Comparison of ENCODE assay signal across 15 cellular contexts in genomic region chr3:150583028-150583427, GRCh38. TPM values are rescaled to one million over a fixed set of nuclear protein-coding genes. Genes with fewer than 3 reads are reported as not detected.
DNase-seq lines count a peak whose midpoint lies in the region; ATAC-seq lines count a peak whose summit lies in the region.
"Had no signal": no experiment of that assay in that cellular context is flagged by ENCODE, and none has a peak within 500 bp of the region (broad histone marks: within the 10 kb centered on the region; RNA-seq: fewer than 3 reads in every experiment).

No MANE protein-coding gene starts in this region.

- no peaks in the 10 kb centered on the region for H3K9me3 ChIP-seq in GM23248 (ENCODE audit: low read depth)
- H3K9me3 ChIP-seq: right lobe of liver, upper lobe of right lung had no signal

- peaks cover 19% of the 10 kb centered on the region for H3K79me2 ChIP-seq in GM23248 (ENCODE audit: insufficient read depth)

- H3K27me3 ChIP-seq in GM23248 (replicated peaks; ENCODE audit: insufficient read depth), result no peaks in the 10 kb centered on the region
- H3K27me3 ChIP-seq: right lobe of liver, upper lobe of right lung had no signal

- H3K27ac ChIP-seq in GM23248, result no peak overlapping the region
- H3K27ac ChIP-seq: 22Rv1, right lobe of liver, upper lobe of right lung had no signal

- CTCF ChIA-PET in activated CD4-positive, alpha-beta T cell treated with anti-CD3 and anti-CD28 coated beads for 36 hours (lab: Charles Lee), result interaction anchor here (0.6 to 1.6 kb wide), 7 partner anchors 10 to 341 kb away, joined by 3 to 9 read pairs (median 4); partner anchors contain the start of gene ERICH6

- WGBS in GM23248 (ENCODE audit: low coverage in 1 of 2, low lambda C conversion rate in 2 of 2, missing lambda C conversion rate in 2 of 2), 2 experiments, result 20 to 22% methylated on average over 1 of the region's 1 CpG

- H3K4me3 ChIP-seq in GM23248, result no peak overlapping the region
- H3K4me3 ChIP-seq: right lobe of liver, upper lobe of right lung had no signal

- peaks cover 11% of the 10 kb centered on the region for H3K4me1 Mint-ChIP-seq in activated CD4-positive, alpha-beta T cell treated with anti-CD3 and anti-CD28 coated beads for 36 hours
- H3K4me1 Mint-ChIP-seq in activated T-helper 2 cell treated with anti-CD3 and anti-CD28 coated beads, Interferon-gamma antibody, Interleukin-2, Interleukin-4, amounts not matched to agents 10 μg/mL and 5 μg/mL and 100 μg/mL, durations not matched to agents 14 hours and 24 hours and 36 hours (ENCODE audit: low read depth), result peaks cover 19% of the 10 kb centered on the region

- H3K9me3 Mint-ChIP-seq in activated CD4-positive, alpha-beta T cell treated with anti-CD3 and anti-CD28 coated beads for 36 hours (ENCODE audit: low read depth), result no peaks in the 10 kb centered on the region
- no peaks in the 10 kb centered on the region for H3K9me3 Mint-ChIP-seq in activated T-helper 2 cell treated with anti-CD3 and anti-CD28 coated beads, Interferon-gamma antibody, Interleukin-2, Interleukin-4, amounts not matched to agents 10 μg/mL and 5 μg/mL and 100 μg/mL, durations not matched to agents 14 hours and 24 hours and 36 hours

- peak overlapping the region; percentile 51 for H3K27ac Mint-ChIP-seq in activated CD4-positive, alpha-beta T cell treated with anti-CD3 and anti-CD28 coated beads for 36 hours
- peak overlapping the region; percentile 42 for H3K27ac Mint-ChIP-seq in activated T-helper 2 cell treated with anti-CD3 and anti-CD28 coated beads, Interferon-gamma antibody, Interleukin-2, Interleukin-4, amounts not matched to agents 10 μg/mL and 5 μg/mL and 100 μg/mL, durations not matched to agents 14 hours and 24 hours and 36 hours

- H3K4me3 Mint-ChIP-seq in activated CD4-positive, alpha-beta T cell treated with anti-CD3 and anti-CD28 coated beads for 36 hours, result no peak overlapping the region
- peak overlapping the region; percentile 13 for H3K4me3 Mint-ChIP-seq in activated T-helper 2 cell treated with anti-CD3 and anti-CD28 coated beads, Interferon-gamma antibody, Interleukin-2, Interleukin-4, amounts not matched to agents 10 μg/mL and 5 μg/mL and 100 μg/mL, durations not matched to agents 14 hours and 24 hours and 36 hours (ENCODE audit: low read depth)

- DNase-seq in activated CD4-positive, alpha-beta T cell treated with anti-CD3 and anti-CD28 coated beads for 36 hours, result no peak
- no peak for DNase-seq in activated CD4-positive, alpha-beta T cell treated with anti-CD3 and anti-CD28 coated beads for 1 hour
- no peak for DNase-seq in activated T-helper 2 cell treated with anti-CD3 and anti-CD28 coated beads, Interferon-gamma antibody, Interleukin-2, Interleukin-4, amounts not matched to agents 10 μg/mL and 5 μg/mL and 100 μg/mL, durations not matched to agents 14 hours and 24 hours and 36 hours (ENCODE audit: low spot score)
- no peak for DNase-seq in NCI-H128 (lab: John Stamatoyannopoulos, UW; ENCODE audit: unreplicated experiment)
- no peak for DNase-seq in GM23248
- no peak for DNase-seq in NCI-H1417 treated with DMSO at 0.1 percent for 48 hours (lab: John Stamatoyannopoulos, UW)
- DNase-seq: activated CD4-positive, CD25-positive, alpha-beta regulatory T cell treated with anti-CD3 and anti-CD28 coated beads, Interleukin-2, amount 50 U/mL, for 72 hours; aorta; NCI-H510A treated with DMSO at 0.1 percent for 48 hours; right lobe of liver; SHP77; upper lobe of right lung had no signal

- in situ Hi-C loops in GM23248 (cut with MboI), result no loop called here

- POLR2A ChIA-PET in activated CD4-positive, alpha-beta T cell treated with anti-CD3 and anti-CD28 coated beads for 36 hours (lab: Charles Lee), result no interaction called here

- H3K9ac ChIP-seq in GM23248, result no peak overlapping the region

- H4K20me1 ChIP-seq in GM23248 (ENCODE audit: insufficient read depth), result no peaks in the 10 kb centered on the region

- no peaks in the 10 kb centered on the region for H3K4me1 ChIP-seq in GM23248 (ENCODE audit: insufficient read depth)
- H3K4me1 ChIP-seq: right lobe of liver, upper lobe of right lung had no signal

- peaks cover 19% of the 10 kb centered on the region; the same call in 1 of the 2 replicates for H3F3A ChIP-seq in GM23248 (ENCODE audit: insufficient read depth)

- intact Hi-C loops in activated CD4-positive, alpha-beta T cell treated with anti-CD3 and anti-CD28 coated beads for 36 hours (cut with DNase I, micrococcal nuclease), result loop anchor here (1.0 to 5.0 kb wide), 2 partner anchors 20 to 36 kb away; partner anchors contain the start of genes EIF2A (in 1 of the 2), SELENOT (in 1 of the 2) and SERP1 (in 1 of the 2)
- intact Hi-C loops in activated T-helper 2 cell treated with anti-CD3 and anti-CD28 coated beads, Interferon-gamma antibody, Interleukin-2, Interleukin-4, amounts not matched to agents 10 μg/mL and 5 μg/mL and 100 μg/mL, durations not matched to agents 14 hours and 24 hours and 36 hours (cut with micrococcal nuclease), result loop anchor here (1.0 to 2.0 kb wide), 2 partner anchors 20 to 36 kb away; partner anchors contain the start of gene SELENOT

- H3K36me3 Mint-ChIP-seq in activated CD4-positive, alpha-beta T cell treated with anti-CD3 and anti-CD28 coated beads for 36 hours (ENCODE audit: low read depth), result peaks cover 34% of the 10 kb centered on the region
- H3K36me3 Mint-ChIP-seq in activated T-helper 2 cell treated with anti-CD3 and anti-CD28 coated beads, Interferon-gamma antibody, Interleukin-2, Interleukin-4, amounts not matched to agents 10 μg/mL and 5 μg/mL and 100 μg/mL, durations not matched to agents 14 hours and 24 hours and 36 hours (ENCODE audit: low read depth), result peaks cover 48% of the 10 kb centered on the region

- no peaks in the 10 kb centered on the region for H3K9me2 ChIP-seq in GM23248 (ENCODE audit: insufficient read depth)

- H3K36me3 ChIP-seq in GM23248 (ENCODE audit: low read depth), result peaks cover 44% of the 10 kb centered on the region

- ATAC-seq in activated CD4-positive, alpha-beta T cell treated with anti-CD3 and anti-CD28 coated beads for 36 hours, result peak; percentile 80
- ATAC-seq in GM21423 (IDR thresholded peaks at IDR 0.05; ENCODE audit: unreplicated experiment), result peak; percentile 57
- peak; percentile 69 for ATAC-seq in HG03066 (IDR thresholded peaks at IDR 0.05; ENCODE audit: low read depth, unreplicated experiment)
- ATAC-seq: upper lobe of right lung had no signal

- H3K4me2 ChIP-seq in GM23248 (ENCODE audit: unreplicated experiment), result no peak overlapping the region

- no peak overlapping the region for H2AFZ ChIP-seq in GM23248

- no peaks in the 10 kb centered on the region for H3K27me3 Mint-ChIP-seq in activated CD4-positive, alpha-beta T cell treated with anti-CD3 and anti-CD28 coated beads for 36 hours
- no peaks in the 10 kb centered on the region for H3K27me3 Mint-ChIP-seq in activated T-helper 2 cell treated with anti-CD3 and anti-CD28 coated beads, Interferon-gamma antibody, Interleukin-2, Interleukin-4, amounts not matched to agents 10 μg/mL and 5 μg/mL and 100 μg/mL, durations not matched to agents 14 hours and 24 hours and 36 hours (ENCODE audit: low read depth)

RNA-seq across cellular contexts. Expression of gene SELENOT, which starts 20.1 kb away (rescaled TPM):
- total RNA-seq in activated CD4-positive, alpha-beta T cell treated with anti-CD3 and anti-CD28 coated beads for 36 hours, result 100 to 1,000 TPM in 1 of 2 experiments, 10 to 100 TPM in 1; 88.6 to 134 TPM
- 119 and 121 TPM in 2 replicates for total RNA-seq in activated T-helper 2 cell treated with anti-CD3 and anti-CD28 coated beads, Interferon-gamma antibody, Interleukin-2, Interleukin-4, amounts not matched to agents 10 μg/mL and 5 μg/mL and 100 μg/mL, durations not matched to agents 14 hours and 24 hours and 36 hours
- 92.8 and 179 TPM in 2 replicates for total RNA-seq in GM23248 (2014; rRNA removed; shearing (Covaris generic))
- polyA plus RNA-seq in GM23248 (2016; fragmentation: Nextera tagmentation; extraction: Ambion mirVana), result 187 and 193 TPM in 2 replicates

RNA-seq across cellular contexts. Expression of gene EIF2A, which starts 36.4 kb away (rescaled TPM):
- 100 to 1,000 TPM; 119 to 182 TPM for total RNA-seq in activated CD4-positive, alpha-beta T cell treated with anti-CD3 and anti-CD28 coated beads for 36 hours
- total RNA-seq in activated T-helper 2 cell treated with anti-CD3 and anti-CD28 coated beads, Interferon-gamma antibody, Interleukin-2, Interleukin-4, amounts not matched to agents 10 μg/mL and 5 μg/mL and 100 μg/mL, durations not matched to agents 14 hours and 24 hours and 36 hours, result 124 and 126 TPM in 2 replicates
- 125 and 140 TPM in 2 replicates for total RNA-seq in GM23248 (2014; rRNA removed; shearing (Covaris generic))
- 47.6 and 55.0 TPM in 2 replicates for polyA plus RNA-seq in GM23248 (2016; fragmentation: Nextera tagmentation; extraction: Ambion mirVana)

RNA-seq across cellular contexts. Expression of gene SERP1, which starts 36.7 kb away (rescaled TPM):
- total RNA-seq in activated CD4-positive, alpha-beta T cell treated with anti-CD3 and anti-CD28 coated beads for 36 hours, result 10 to 100 TPM; 84.6 to 96.1 TPM
- 89.2 and 91.7 TPM in 2 replicates for total RNA-seq in activated T-helper 2 cell treated with anti-CD3 and anti-CD28 coated beads, Interferon-gamma antibody, Interleukin-2, Interleukin-4, amounts not matched to agents 10 μg/mL and 5 μg/mL and 100 μg/mL, durations not matched to agents 14 hours and 24 hours and 36 hours
- total RNA-seq in GM23248 (2014; rRNA removed; shearing (Covaris generic)), result 167 and 176 TPM in 2 replicates
- 190 and 194 TPM in 2 replicates for polyA plus RNA-seq in GM23248 (2016; fragmentation: Nextera tagmentation; extraction: Ambion mirVana)
